Comparison of ENCODE assay signal across 22 cellular contexts in the genomic region with DNA sequence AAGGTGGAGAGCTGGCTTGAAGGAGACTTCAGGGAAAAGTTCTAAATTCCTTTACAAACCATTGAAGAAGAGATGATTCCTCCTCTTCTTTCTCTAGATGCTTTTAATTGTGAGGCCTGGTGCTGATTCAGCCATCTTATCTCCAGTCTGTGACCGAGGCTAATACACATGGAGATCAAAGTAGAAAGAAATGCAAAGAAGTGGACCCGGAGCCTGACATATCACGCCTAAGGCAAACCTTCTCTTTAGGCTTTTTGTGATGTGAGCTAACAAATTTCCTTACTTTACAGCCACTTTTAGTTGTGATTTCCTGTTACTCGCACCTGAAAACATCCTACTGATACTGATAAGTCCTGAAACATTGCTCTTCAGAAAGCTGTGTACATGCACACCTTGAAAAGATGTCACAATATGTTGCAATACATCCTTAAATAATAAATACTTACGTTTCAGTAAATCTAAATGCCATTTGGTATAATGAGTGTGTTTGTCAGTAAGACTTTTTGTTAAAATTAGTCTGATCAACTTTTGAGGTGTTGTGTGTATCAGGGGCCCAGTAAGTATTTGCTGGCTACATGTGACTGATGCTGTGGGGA.
DNase-seq lines count a peak whose midpoint lies in the region; ATAC-seq, FAIRE-seq and TF ChIP-seq lines count a peak whose summit lies in the region.
"Had no signal": no experiment of that assay in that cellular context is flagged by ENCODE, and none has a peak within 500 bp of the region (broad histone marks: within the 10 kb centered on the region; RNA-seq: fewer than 3 reads in every experiment).

No MANE protein-coding gene starts in this region.

- no peak overlapping the region for H3K9ac ChIP-seq in IMR-90 (ENCODE audit: low read depth, low read length)
- H3K9ac ChIP-seq in mesendoderm (ENCODE audit: low read length): no peak overlapping the region
- H3K9ac ChIP-seq in smooth muscle cell (ENCODE audit: low read depth): no peak overlapping the region
- H3K9ac ChIP-seq: BLaER1 treated with 17β-estradiol and CSF1 and Interleukin-3, amounts not matched to agents 10 nM and 100 nM had no signal

- H3K79me1 ChIP-seq in IMR-90 (ENCODE audit: low read depth in 1 of 2, low read length in 2 of 2) (no peaks in the 10 kb centered on the region), mesendoderm (ENCODE audit: low read length) (no peaks in the 10 kb centered on the region)

- H4K91ac ChIP-seq in IMR-90 (ENCODE audit: insufficient read depth, low read depth, low read length): no peak overlapping the region

- ATAC-seq in A549: no peak
- ATAC-seq in IMR-90 (ENCODE audit: low read depth): no peak
- ATAC-seq in HG02884 (IDR thresholded peaks at IDR 0.05; ENCODE audit: unreplicated experiment): no peak
- ATAC-seq in GM21529 (IDR thresholded peaks at IDR 0.05; ENCODE audit: unreplicated experiment): no peak
- ATAC-seq: CD8-positive, alpha-beta T cell had no signal

- CTCF ChIA-PET in A549 (lab: Yijun Ruan, JAX) (interaction anchor here (1.9 kb wide), 1 partner anchor 13 kb away, joined by 4 read pairs; no protein-coding TSS in a partner anchor), IMR-90 (lab: Yijun Ruan, JAX) (no interaction called here)

- no peak for TF ChIP-seq EP300 in A549 (IDR thresholded peaks at IDR 0.05)

- H3K9me3 ChIP-seq in A549 (no peaks in the 10 kb centered on the region), IMR-90 (ENCODE audit: control insufficient read depth, insufficient read depth, low read length) (no peaks in the 10 kb centered on the region), smooth muscle cell (replicated peaks; ENCODE audit: low read depth) (no peaks in the 10 kb centered on the region)
- H3K9me3 ChIP-seq: Caco-2 had no signal

- intact Hi-C loops in IMR-90 (cut with micrococcal nuclease): no loop called here

- H3K4me2 ChIP-seq in A549 (no peak overlapping the region), IMR-90 (ENCODE audit: low read depth, low read length) (no peak overlapping the region), mesendoderm (ENCODE audit: low read length) (no peak overlapping the region), smooth muscle cell (peak overlapping the region; percentile 20)
- H3K4me2 ChIP-seq: BLaER1 treated with 17β-estradiol and CSF1 and Interleukin-3, amounts not matched to agents 10 nM and 100 nM had no signal

- H2BK20ac ChIP-seq in IMR-90 (ENCODE audit: low read depth, low read length): no peak overlapping the region

- H4K8ac ChIP-seq in IMR-90 (ENCODE audit: low read depth in 2 of 2, low read length in 2 of 2) (no peak overlapping the region), mesendoderm (ENCODE audit: low read depth, low read length) (no peak overlapping the region)

- peak; percentile 32 for FAIRE-seq in A549 (lab: Jason Lieb, UNC)
- FAIRE-seq: A204.1, D721Med, G401.6, GM12891, GM19239 had no signal

- H3K27ac ChIP-seq in A549 (no peak overlapping the region), IMR-90 (ENCODE audit: insufficient read depth, low read length) (no peak overlapping the region), mesendoderm (ENCODE audit: low read depth, low read length) (no peak overlapping the region), smooth muscle cell (ENCODE audit: low read depth) (peak overlapping the region; percentile 39)
- H3K27ac ChIP-seq: BLaER1 treated with 17β-estradiol and CSF1 and Interleukin-3, amounts not matched to agents 10 nM and 100 nM; C4-2B had no signal

- H3K27me3 ChIP-seq in IMR-90 (ENCODE audit: control insufficient read depth, insufficient read depth, low read length) (peaks cover 2% of the 10 kb centered on the region; the same call in 1 of the 2 replicates), mesendoderm (ENCODE audit: insufficient read depth, low read length, poor library complexity) (no peaks in the 10 kb centered on the region), smooth muscle cell (ENCODE audit: low read depth) (no peaks in the 10 kb centered on the region)
- H3K27me3 ChIP-seq: BLaER1 treated with 17β-estradiol and CSF1 and Interleukin-3, amounts not matched to agents 10 nM and 100 nM had no signal

- POLR2A ChIA-PET in A549 (lab: Yijun Ruan, JAX): no interaction called here
- POLR2A ChIA-PET in IMR-90 (lab: Charles Lee; ENCODE audit: unreplicated experiment): no interaction called here

- dilution Hi-C loops in IMR-90 (cut with HindIII; ENCODE audit: low sequenced_read_pairs, unreplicated experiment): no loop called here

- no peak overlapping the region for H2AFZ ChIP-seq in IMR-90 (replicated peaks; ENCODE audit: low read length, poor library complexity)
- peak overlapping the region; percentile 30 for H2AFZ ChIP-seq in smooth muscle cell (ENCODE audit: low read depth)

- DNase-seq in A549 (ENCODE audit: low read depth in 1 of 2, low spot score in 1 of 2) (no peak), IMR-90 (no peak), mesendoderm (peak; percentile 79), smooth muscle cell (lab: John Stamatoyannopoulos, UW; ENCODE audit: unreplicated experiment) (no peak)
- no peak for DNase-seq in central memory CD4-positive, alpha-beta T cell
- DNase-seq: 8988T; AML-193; Caco-2; Calu3; CD4-positive, alpha-beta T cell; CD8-positive, alpha-beta T cell; DMS79 treated with DMSO at 0.1 percent for 48 hours; GF-D8 had no signal

- H3K79me2 ChIP-seq in mesendoderm (ENCODE audit: control insufficient read depth, insufficient read depth, low read length) (no peaks in the 10 kb centered on the region), smooth muscle cell (ENCODE audit: low read depth) (no peaks in the 10 kb centered on the region)

- no peak overlapping the region for H2BK120ac ChIP-seq in IMR-90 (ENCODE audit: low read depth, low read length)
- no peak overlapping the region for H2BK120ac ChIP-seq in mesendoderm (ENCODE audit: low read depth, low read length)

- no peak overlapping the region for H3K18ac ChIP-seq in IMR-90 (ENCODE audit: low read depth, low read length)
- H3K18ac ChIP-seq in mesendoderm (ENCODE audit: low read length): no peak overlapping the region

- H4K20me1 ChIP-seq in IMR-90 (ENCODE audit: insufficient read depth, low read length) (no peaks in the 10 kb centered on the region), smooth muscle cell (ENCODE audit: low read depth) (no peaks in the 10 kb centered on the region)
- H4K20me1 ChIP-seq: BLaER1 treated with 17β-estradiol and CSF1 and Interleukin-3, amounts not matched to agents 10 nM and 100 nM had no signal

- H3F3A ChIP-seq in smooth muscle cell (ENCODE audit: low read depth): peaks cover 6% of the 10 kb centered on the region

- H3K14ac ChIP-seq in IMR-90 (replicated peaks; ENCODE audit: low read depth, low read length): no peak overlapping the region

- H4K5ac ChIP-seq in IMR-90 (ENCODE audit: low read depth, low read length) (no peak overlapping the region), mesendoderm (ENCODE audit: low read length) (no peak overlapping the region)

- TF ChIP-seq POLR2A in A549 (IDR thresholded peaks at IDR 0.05; ENCODE audit: low read length) (no peak), IMR-90 (IDR thresholded peaks at IDR 0.05; ENCODE audit: low read depth, low read length) (no peak)

- no peak for TF ChIP-seq CTCF in A549 (IDR thresholded peaks at IDR 0.05)
- TF ChIP-seq CTCF in IMR-90 (conservative IDR thresholded peaks at IDR 0.05; ENCODE audit: low read depth, low read length): no peak
- TF ChIP-seq CTCF in smooth muscle cell (IDR thresholded peaks at IDR 0.05; ENCODE audit: borderline replicate concordance, insufficient read depth, poor library complexity, severe bottlenecking): no peak

- H2BK15ac ChIP-seq in IMR-90 (ENCODE audit: low read depth, low read length) (no peak overlapping the region), mesendoderm (replicated peaks; ENCODE audit: low read depth) (no peak overlapping the region)

- H2AK9ac ChIP-seq in IMR-90 (replicated peaks; ENCODE audit: low read depth, low read length, poor library complexity): no peak overlapping the region

- H3K36me3 ChIP-seq in IMR-90 (ENCODE audit: control insufficient read depth, insufficient read depth, low read length) (no peaks in the 10 kb centered on the region), mesendoderm (ENCODE audit: control insufficient read depth, insufficient read depth, low read length) (no peaks in the 10 kb centered on the region), smooth muscle cell (ENCODE audit: low read depth) (no peaks in the 10 kb centered on the region)
- H3K36me3 ChIP-seq: BLaER1 treated with 17β-estradiol and CSF1 and Interleukin-3, amounts not matched to agents 10 nM and 100 nM had no signal

- H3K23ac ChIP-seq in IMR-90 (ENCODE audit: low read depth, low read length): no peak overlapping the region
- H3K23ac ChIP-seq in mesendoderm (ENCODE audit: low read length): no peak overlapping the region

- H3K4me3 ChIP-seq in A549 (no peak overlapping the region), IMR-90 (ENCODE audit: insufficient read depth, low read depth, low read length) (no peak overlapping the region), mesendoderm (ENCODE audit: low read length) (no peak overlapping the region), smooth muscle cell (no peak overlapping the region)
- H3K4me3 ChIP-seq: BLaER1 treated with 17β-estradiol and CSF1 and Interleukin-3, amounts not matched to agents 10 nM and 100 nM had no signal

- H2BK5ac ChIP-seq in IMR-90 (ENCODE audit: low read depth, low read length, poor library complexity, severe bottlenecking) (no peak overlapping the region), mesendoderm (ENCODE audit: low read length) (no peak overlapping the region)

- H3K4me1 ChIP-seq in A549: 0 out of 3 replicates have a peak, but pooled peaks cover 5% of the 10 kb centered on the region
- no peaks in the 10 kb centered on the region for H3K4me1 ChIP-seq in IMR-90 (ENCODE audit: control insufficient read depth, insufficient read depth, low read length)
- no peaks in the 10 kb centered on the region for H3K4me1 ChIP-seq in mesendoderm (ENCODE audit: control insufficient read depth, low read depth, low read length)
- no peaks in the 10 kb centered on the region for H3K4me1 ChIP-seq in smooth muscle cell (ENCODE audit: low read depth)

- no peak overlapping the region for H2AK5ac ChIP-seq in IMR-90 (ENCODE audit: low read depth, low read length)
- no peak overlapping the region for H2AK5ac ChIP-seq in mesendoderm (ENCODE audit: low read length)

- no peaks in the 10 kb centered on the region for H3K9me1 ChIP-seq in IMR-90 (ENCODE audit: insufficient read depth, low read length)

- 69% methylated on average over 5 of the region's 5 CpGs for WGBS in A549 (ENCODE audit: missing lambda C conversion rate)
- WGBS in IMR-90 (ENCODE audit: extremely low coverage in 2 of 2, insufficient read length in 1 of 2), 2 experiments: no CpG with 5 or more reads among the region's 5 CpGs
- no CpG with 5 or more reads among the region's 5 CpGs for WGBS in mesendoderm (ENCODE audit: extremely low coverage, insufficient coverage, low lambda C conversion rate)
- WGBS in smooth muscle cell (ENCODE audit: low lambda C conversion rate): 29% methylated on average over 5 of the region's 5 CpGs

- no peak overlapping the region for H3K4ac ChIP-seq in IMR-90 (ENCODE audit: low read depth, low read length)
- H3K4ac ChIP-seq in mesendoderm (ENCODE audit: low read depth, low read length): no peak overlapping the region

- H3K56ac ChIP-seq in IMR-90 (ENCODE audit: extremely low read depth, insufficient read depth, low read length) (no peak overlapping the region), mesendoderm (ENCODE audit: low read length) (no peak overlapping the region)

- no TSS peak for BruUV-seq in IMR-90 (replicated peaks; lab: Mats Ljungman, UMichigan)

- TF ChIP-seq RAD21 in A549 (conservative IDR thresholded peaks at IDR 0.05 in 1 of 2, IDR thresholded peaks at IDR 0.05 in 1 of 2): no peak
- TF ChIP-seq RAD21 in IMR-90 (IDR thresholded peaks at IDR 0.05; ENCODE audit: low read length): no peak

- in situ Hi-C loops in IMR-90 (cut with MboI; ENCODE audit: low sequenced_read_pairs): no loop called here
